12 cellular contexts compared by ENCODE assay signal in the genomic region with DNA sequence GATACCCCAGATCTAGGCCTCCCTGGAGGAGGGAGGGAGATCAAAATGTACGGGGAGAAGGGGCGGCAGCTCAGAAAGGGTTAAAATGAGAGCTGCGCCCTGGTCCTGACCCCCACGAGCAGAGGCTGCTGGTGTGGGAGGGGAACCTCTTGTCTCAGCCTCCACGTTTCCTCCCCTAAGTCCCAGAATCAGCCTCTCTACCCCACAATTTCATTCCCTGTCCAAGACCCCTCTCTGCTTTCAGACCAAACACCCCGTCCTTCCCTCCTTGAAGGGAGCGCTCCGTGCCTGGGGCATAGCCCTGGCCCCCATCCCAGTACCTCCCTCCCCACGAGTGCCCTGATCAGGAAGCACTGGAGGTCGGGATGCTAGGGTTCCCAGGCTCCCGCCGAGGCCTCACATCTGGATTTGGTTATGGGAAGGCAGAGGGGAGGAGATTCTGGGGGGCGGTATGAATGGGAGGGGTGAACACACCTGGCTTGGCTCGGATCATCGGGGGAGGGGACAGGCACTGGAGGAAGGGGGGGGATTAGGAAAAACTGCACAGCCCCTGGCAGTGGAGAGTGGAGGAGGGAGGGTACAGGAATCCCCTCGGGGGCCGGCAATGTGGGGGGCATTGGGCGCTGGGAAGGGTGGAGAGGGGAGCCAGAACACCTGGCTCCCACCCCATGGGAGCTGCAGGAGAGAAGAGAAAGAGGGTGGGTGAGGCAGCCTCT. TPM values are rescaled to one million over a fixed set of nuclear protein-coding genes. Genes with fewer than 3 reads are reported as not detected.
DNase-seq lines count a peak whose midpoint lies in the region; ATAC-seq and TF ChIP-seq lines count a peak whose summit lies in the region.
"Had no signal": no experiment of that assay in that cellular context is flagged by ENCODE, and none has a peak within 500 bp of the region (broad histone marks: within the 10 kb centered on the region; RNA-seq: fewer than 3 reads in every experiment).

No MANE protein-coding gene starts in this region.

- H3K4me1 ChIP-seq in ACC112 (ENCODE audit: control insufficient read depth, insufficient read depth, low read length, unreplicated experiment) (peaks cover 11% of the 10 kb centered on the region), Panc1 (ENCODE audit: control insufficient read depth, insufficient read depth, low read length) (peaks cover 17% of the 10 kb centered on the region), osteoblast (ENCODE audit: insufficient read depth, low read length) (peaks cover 19% of the 10 kb centered on the region)

- peaks cover 3% of the 10 kb centered on the region for H3K79me2 ChIP-seq in ACC112 (ENCODE audit: control insufficient read depth, insufficient read depth, low read length, unreplicated experiment)
- peaks cover 11% of the 10 kb centered on the region for H3K79me2 ChIP-seq in osteoblast (ENCODE audit: insufficient read depth, low read length)

- 0 out of 2 replicates have a peak overlapping the region, but pooled peaks have one; percentile 84 for H3K4me3 ChIP-seq in ACC112 (ENCODE audit: low read depth, low read length)
- peak overlapping the region; percentile 55 to 99 for H3K4me3 ChIP-seq in Panc1 (ENCODE audit: low read depth in 2 of 2, low read length in 2 of 2)
- H3K4me3 ChIP-seq in fibroblast of the aortic adventitia (ENCODE audit: low read depth, low read length) = peak overlapping the region; percentile 79
- peak overlapping the region; percentile 77 for H3K4me3 ChIP-seq in osteoblast (ENCODE audit: insufficient read depth, low read length)

- no peaks in the 10 kb centered on the region; the same call in 1 of the 2 replicates for H3K36me3 ChIP-seq in ACC112 (ENCODE audit: insufficient read depth, low read length)
- H3K36me3 ChIP-seq in Panc1 (ENCODE audit: control insufficient read depth, insufficient read depth, low read length) = 0 out of 2 replicates have a peak, but pooled peaks cover 5% of the 10 kb centered on the region
- no peaks in the 10 kb centered on the region for H3K36me3 ChIP-seq in osteoblast (ENCODE audit: insufficient read depth, low read length)

- ATAC-seq in Panc1 (no peak), omental fat pad (ENCODE audit: low FRiP score) (no peak)
- ATAC-seq: activated T-cell treated with anti-CD3 and anti-CD28 coated beads, Interleukin-2, amount 50 U/mL, for 72 hours had no signal

- H3K27me3 ChIP-seq in ACC112 (ENCODE audit: insufficient read depth, low read length) (no peaks in the 10 kb centered on the region), Panc1 (ENCODE audit: control insufficient read depth, insufficient read depth, low read length) (no peaks in the 10 kb centered on the region), osteoblast (ENCODE audit: insufficient read depth, low read length) (no peaks in the 10 kb centered on the region)

- no peak overlapping the region for H2AFZ ChIP-seq in ACC112 (ENCODE audit: low read length, unreplicated experiment)
- H2AFZ ChIP-seq in osteoblast (ENCODE audit: low read length) = peak overlapping the region; percentile 56

- in situ Hi-C loops in Panc1 (cut with HindIII; ENCODE audit: low pct_unique_long_range_greater_than_20kb, low sequenced_read_pairs) = loop anchor here (25.0 kb wide), 1 partner anchor 112 kb away; a partner anchor contains a TSS

- no TSS peak for BruUV-seq in Panc1 (replicated peaks; lab: Mats Ljungman, UMichigan)

- peaks cover 3% of the 10 kb centered on the region for H4K20me1 ChIP-seq in osteoblast (ENCODE audit: insufficient read depth, low read length)

- CTCF ChIA-PET in Panc1 (lab: Charles Lee) = no interaction called here

- H3K9me3 ChIP-seq in Panc1 (ENCODE audit: control insufficient read depth, insufficient read depth, low read depth, low read length) (no peaks in the 10 kb centered on the region), osteoblast (ENCODE audit: low read depth, low read length) (no peaks in the 10 kb centered on the region)

- peak overlapping the region; percentile 80 for H3K4me2 ChIP-seq in osteoblast (ENCODE audit: insufficient read depth, low read length)

- intact Hi-C loops in Panc1 (cut with micrococcal nuclease; ENCODE audit: unreplicated experiment) = no loop called here

- TF ChIP-seq CTCF in Panc1 (IDR thresholded peaks at IDR 0.05) (no peak), fibroblast of the aortic adventitia (IDR thresholded peaks at IDR 0.05; ENCODE audit: insufficient read depth, low read length) (no peak), osteoblast (IDR thresholded peaks at IDR 0.05; ENCODE audit: extremely low read depth, low read depth, low read length) (no peak), omental fat pad (IDR thresholded peaks at IDR 0.05) (no peak)

- POLR2A ChIA-PET in Panc1 (lab: Charles Lee) = no interaction called here

- H3K27ac ChIP-seq in ACC112 (ENCODE audit: low read depth, low read length) (no peak overlapping the region), Panc1 (ENCODE audit: low read length) (peak overlapping the region; percentile 96), osteoblast (ENCODE audit: low read depth, low read length) (no peak overlapping the region)

- DNase-seq in Panc1 (ENCODE audit: low read depth, low spot score) (no peak), fibroblast of the aortic adventitia (ENCODE audit: low read depth) (no peak), osteoblast (ENCODE audit: insufficient read length, low spot score, missing footprints) (peak; percentile 70), SW 1271 (lab: John Stamatoyannopoulos, UW) (no peak), omental fat pad (ENCODE audit: low spot score) (no peak), KG1 (lab: John Stamatoyannopoulos, UW) (no peak), NCI-H2227 (lab: John Stamatoyannopoulos, UW; ENCODE audit: unreplicated experiment) (no peak)
- DNase-seq: activated T-cell treated with anti-CD3 and anti-CD28 coated beads, Interleukin-2, amount 50 U/mL, for 72 hours; CD4-positive, alpha-beta T cell; effector CD8-positive, alpha-beta T cell; NCI-H524 had no signal

RNA-seq across cellular contexts. Expression of a gene that starts 2.7 kb away (rescaled TPM):
- 192 TPM for total RNA-seq in Panc1 (2021; ENCODE audit: unreplicated experiment)
- polyA plus RNA-seq in Panc1 (2012; ENCODE audit: insufficient read length) = 219 TPM
- 24.9 and 37.9 TPM in 2 replicates for total RNA-seq in fibroblast of the aortic adventitia (ENCODE audit: low replicate concordance)
- total RNA-seq in osteoblast = 41.8 and 47.0 TPM in 2 replicates
- 10 to 100 TPM; 24.3 to 73.5 (median 37.4) TPM for total RNA-seq in omental fat pad

RNA-seq across cellular contexts. Expression of a gene that starts 27.9 kb away (rescaled TPM):
- total RNA-seq in Panc1 (2021; ENCODE audit: unreplicated experiment) (31.1 TPM), fibroblast of the aortic adventitia (ENCODE audit: low replicate concordance) (13.9 and 14.3 TPM in 2 replicates), osteoblast (19.5 and 20.0 TPM in 2 replicates), omental fat pad (10 to 100 TPM in 3 of 4 donors, 1 to 10 TPM in 1; 9.6 to 29.0 (median 13.3) TPM)
- polyA plus RNA-seq in Panc1 (2012; ENCODE audit: insufficient read length) = 37.1 TPM

RNA-seq across cellular contexts. Expression of a gene that starts 42.5 kb away (rescaled TPM):
- total RNA-seq in Panc1 (2021; ENCODE audit: unreplicated experiment) (3.2 TPM), fibroblast of the aortic adventitia (ENCODE audit: low replicate concordance) (71.4 and 81.3 TPM in 2 replicates), osteoblast (115 TPM in 2 replicates), omental fat pad (10 to 100 TPM; 48.7 to 71.3 (median 53.0) TPM)
- polyA plus RNA-seq in Panc1 (2012; ENCODE audit: insufficient read length) = 1.3 TPM

RNA-seq across cellular contexts. Expression of a gene that starts 50.2 kb away (rescaled TPM):
- total RNA-seq in Panc1 (2021; ENCODE audit: unreplicated experiment) (248 TPM), fibroblast of the aortic adventitia (ENCODE audit: low replicate concordance) (25.3 and 41.2 TPM in 2 replicates), osteoblast (31.2 and 42.0 TPM in 2 replicates), omental fat pad (10 to 100 TPM; 44.9 to 87.3 (median 60.9) TPM)
- 234 TPM for polyA plus RNA-seq in Panc1 (2012; ENCODE audit: insufficient read length)

Comparison
In these comparisons a context has a peak if more than half of its experiments do, and no peak if none do; other contexts are left out.
1. RNA of a gene that starts 42.5 kb away (total RNA-seq): 115 TPM in osteoblast, 71.4 to 81.3 TPM in fibroblast of the aortic adventitia and 48.7 to 71.3 TPM in omental fat pad; 3.2 TPM in Panc1 (single experiment); every median in the first group is over 10 times any median in the second.
2. Peak in every context shown above with its lines, with median percentiles within 50 percentile points of each other: H3K4me3 ChIP-seq.